Comparison of ENCODE assay signal across 1 cellular context in the genomic region with DNA sequence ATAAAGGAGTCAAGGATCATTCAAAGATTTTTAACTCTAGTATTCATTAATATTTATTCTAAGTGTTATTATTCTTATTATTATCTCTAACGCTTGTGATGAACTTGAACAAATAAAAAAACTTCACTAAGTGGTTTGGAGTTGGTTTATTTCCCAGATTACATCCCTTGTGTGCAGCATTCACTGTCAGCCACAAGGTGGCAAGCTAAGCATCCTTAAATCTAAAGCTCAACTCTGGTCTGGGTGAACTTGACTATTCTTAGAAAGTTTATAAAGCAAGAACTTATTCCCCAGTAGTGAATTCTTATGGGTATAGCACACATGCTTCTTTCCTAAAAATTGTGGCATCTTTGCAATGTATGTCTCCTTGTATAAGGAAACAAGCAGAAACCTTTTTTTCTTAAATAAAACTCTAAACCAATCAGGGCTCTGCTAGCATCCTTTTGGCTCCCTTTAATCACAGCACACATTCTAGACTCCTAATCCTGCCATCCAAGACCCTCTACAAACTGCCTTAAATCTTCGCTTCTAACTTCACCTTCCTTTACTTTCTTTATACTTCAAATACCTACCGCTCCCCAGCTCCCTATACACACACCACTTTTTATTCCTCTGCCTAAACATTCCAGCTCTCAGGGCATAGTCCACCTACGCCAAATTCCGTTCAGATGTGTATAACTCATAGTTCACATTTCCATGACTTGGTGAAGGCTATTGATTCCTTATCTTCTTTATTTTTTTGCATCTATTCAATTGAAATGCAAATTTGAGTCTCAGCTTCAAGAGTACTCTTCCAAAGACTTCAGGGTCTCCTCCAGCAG.
TF ChIP-seq lines count a peak whose summit lies in the region.

No MANE protein-coding gene starts in this region.

TF ChIP-seq in SK-N-SH treated with all-trans-retinoic acid at 6 μM for 48 hours, 23 proteins besides CTCF, POLR2A, EP300 and RAD21 (continued from another document):
- TF ChIP-seq, protein P1, sequence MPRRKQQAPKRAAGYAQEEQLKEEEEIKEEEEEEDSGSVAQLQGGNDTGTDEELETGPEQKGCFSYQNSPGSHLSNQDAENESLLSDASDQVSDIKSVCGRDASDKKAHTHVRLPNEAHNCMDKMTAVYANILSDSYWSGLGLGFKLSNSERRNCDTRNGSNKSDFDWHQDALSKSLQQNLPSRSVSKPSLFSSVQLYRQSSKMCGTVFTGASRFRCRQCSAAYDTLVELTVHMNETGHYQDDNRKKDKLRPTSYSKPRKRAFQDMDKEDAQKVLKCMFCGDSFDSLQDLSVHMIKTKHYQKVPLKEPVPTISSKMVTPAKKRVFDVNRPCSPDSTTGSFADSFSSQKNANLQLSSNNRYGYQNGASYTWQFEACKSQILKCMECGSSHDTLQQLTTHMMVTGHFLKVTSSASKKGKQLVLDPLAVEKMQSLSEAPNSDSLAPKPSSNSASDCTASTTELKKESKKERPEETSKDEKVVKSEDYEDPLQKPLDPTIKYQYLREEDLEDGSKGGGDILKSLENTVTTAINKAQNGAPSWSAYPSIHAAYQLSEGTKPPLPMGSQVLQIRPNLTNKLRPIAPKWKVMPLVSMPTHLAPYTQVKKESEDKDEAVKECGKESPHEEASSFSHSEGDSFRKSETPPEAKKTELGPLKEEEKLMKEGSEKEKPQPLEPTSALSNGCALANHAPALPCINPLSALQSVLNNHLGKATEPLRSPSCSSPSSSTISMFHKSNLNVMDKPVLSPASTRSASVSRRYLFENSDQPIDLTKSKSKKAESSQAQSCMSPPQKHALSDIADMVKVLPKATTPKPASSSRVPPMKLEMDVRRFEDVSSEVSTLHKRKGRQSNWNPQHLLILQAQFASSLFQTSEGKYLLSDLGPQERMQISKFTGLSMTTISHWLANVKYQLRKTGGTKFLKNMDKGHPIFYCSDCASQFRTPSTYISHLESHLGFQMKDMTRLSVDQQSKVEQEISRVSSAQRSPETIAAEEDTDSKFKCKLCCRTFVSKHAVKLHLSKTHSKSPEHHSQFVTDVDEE (CRISPR knock-in tag; IDR thresholded peaks at IDR 0.05) = no peak
- TF ChIP-seq ZNF8 (CRISPR knock-in tag; IDR thresholded peaks at IDR 0.05) = no peak
- TF ChIP-seq, protein P2, sequence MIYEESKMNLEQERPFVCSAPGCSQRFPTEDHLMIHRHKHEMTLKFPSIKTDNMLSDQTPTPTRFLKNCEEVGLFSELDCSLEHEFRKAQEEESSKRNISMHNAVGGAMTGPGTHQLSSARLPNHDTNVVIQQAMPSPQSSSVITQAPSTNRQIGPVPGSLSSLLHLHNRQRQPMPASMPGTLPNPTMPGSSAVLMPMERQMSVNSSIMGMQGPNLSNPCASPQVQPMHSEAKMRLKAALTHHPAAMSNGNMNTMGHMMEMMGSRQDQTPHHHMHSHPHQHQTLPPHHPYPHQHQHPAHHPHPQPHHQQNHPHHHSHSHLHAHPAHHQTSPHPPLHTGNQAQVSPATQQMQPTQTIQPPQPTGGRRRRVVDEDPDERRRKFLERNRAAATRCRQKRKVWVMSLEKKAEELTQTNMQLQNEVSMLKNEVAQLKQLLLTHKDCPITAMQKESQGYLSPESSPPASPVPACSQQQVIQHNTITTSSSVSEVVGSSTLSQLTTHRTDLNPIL (CRISPR knock-in tag; IDR thresholded peaks at IDR 0.05; ENCODE audit: low read depth) = no peak
- no peak for TF ChIP-seq ZFP30 (CRISPR knock-in tag; IDR thresholded peaks at IDR 0.05)
- no peak for TF ChIP-seq TOX (CRISPR knock-in tag; IDR thresholded peaks at IDR 0.05; ENCODE audit: borderline replicate concordance)
